Comparison of ENCODE assay signal across 9 cellular contexts in the genomic region with DNA sequence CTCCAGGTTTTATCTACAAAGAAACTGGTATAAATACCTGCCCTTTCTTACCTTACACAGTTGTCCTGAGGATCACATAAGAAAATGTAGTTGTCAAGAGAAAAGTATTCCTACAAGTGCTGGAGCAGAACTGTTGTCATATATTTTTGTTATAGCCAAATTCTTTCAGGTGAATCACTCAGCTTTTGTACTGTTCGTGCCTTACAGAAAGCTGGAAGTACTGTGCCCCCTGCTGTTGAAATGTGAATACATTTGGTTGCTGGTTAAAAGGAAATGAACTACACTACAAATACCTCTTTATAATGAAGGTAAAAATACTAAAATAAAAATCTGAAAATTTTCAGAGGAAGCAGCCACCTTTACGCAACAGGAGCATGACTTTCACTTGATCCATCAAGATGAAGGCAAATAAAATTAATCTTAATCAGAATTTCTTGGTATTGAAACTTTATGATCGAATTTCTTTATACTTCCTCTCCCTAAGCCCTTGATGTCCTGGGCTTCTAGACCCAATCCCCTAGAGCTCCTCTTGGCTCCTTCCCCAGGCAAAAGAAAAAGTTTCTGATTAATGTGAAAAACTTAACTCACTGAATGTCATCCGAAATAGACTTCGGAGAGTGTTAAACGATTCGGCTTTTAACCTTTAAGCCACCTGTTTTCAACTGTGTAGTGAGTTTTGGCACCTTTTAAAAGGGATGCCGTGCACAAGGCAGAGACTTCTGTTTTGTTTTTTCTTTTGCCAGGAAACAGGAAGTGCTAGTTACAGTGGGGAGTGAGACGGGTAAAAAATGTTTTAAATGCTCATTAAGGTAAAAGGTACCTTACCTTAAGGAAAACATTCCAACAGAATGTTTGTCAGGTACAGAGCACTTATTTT. TPM values are rescaled to one million over a fixed set of nuclear protein-coding genes. Genes with fewer than 3 reads are reported as not detected.
DNase-seq lines count a peak whose midpoint lies in the region; ATAC-seq and TF ChIP-seq lines count a peak whose summit lies in the region.
"Had no signal": no experiment of that assay in that cellular context is flagged by ENCODE, and none has a peak within 500 bp of the region (broad histone marks: within the 10 kb centered on the region; RNA-seq: fewer than 3 reads in every experiment).

No MANE protein-coding gene starts in this region.

- H3K4me3 Mint-ChIP-seq in natural killer cell = peak overlapping the region; percentile 65

- intact Hi-C loops in heart right ventricle (cut with DNase I) = loop anchor here in 6 of 10 donors (1.0 to 10.0 kb wide), 3 partner anchors 93 to 96 kb away; a partner anchor contains a TSS
- intact Hi-C loops in Right ventricle myocardium superior (cut with DNase I) = no loop called here
- intact Hi-C loops in natural killer cell (cut with micrococcal nuclease) = loop anchor here (1.0 kb wide), 2 partner anchors 16 to 96 kb away; no protein-coding TSS in a partner anchor

- H3K9me3 ChIP-seq in heart right ventricle = no peaks in the 10 kb centered on the region

- H3K36me3 Mint-ChIP-seq in natural killer cell = no peaks in the 10 kb centered on the region

- DNase-seq in heart right ventricle (no peak), Right ventricle myocardium superior (no peak), T-helper 1 cell (peak in 4 of 5 donors; percentile 4 to 64 (median 28)), dermis blood vessel endothelial cell (peak; percentile 83), natural killer cell (no peak)
- no peak for DNase-seq in stimulated activated CD8-positive, alpha-beta memory T cell treated with anti-CD3 and anti-CD28 coated beads, Interleukin-4, amount 100 ng/mL, for 48 hours

- peaks cover 0 to 13% (median 2%) of the 10 kb centered on the region in 9 donors for H3K4me1 ChIP-seq in heart right ventricle

- peaks cover 8% of the 10 kb centered on the region in 2 donors for H3K4me1 Mint-ChIP-seq in natural killer cell

- TF ChIP-seq RAD21 in Ishikawa (IDR thresholded peaks at IDR 0.05; ENCODE audit: low read depth) = peak; percentile 35

- no peaks in the 10 kb centered on the region for H3K9me3 Mint-ChIP-seq in natural killer cell

- H3K27me3 ChIP-seq in heart right ventricle = no peaks in the 10 kb centered on the region

- TF ChIP-seq EP300 in Ishikawa (IDR thresholded peaks at IDR 0.05; ENCODE audit: borderline replicate concordance) = no peak

- WGBS in heart right ventricle, 2 donors = 28 to 42% methylated on average over 9 of the region's 9 CpGs

- no peak overlapping the region for H3K27ac ChIP-seq in heart right ventricle

- TF ChIP-seq CTCF in heart right ventricle (IDR thresholded peaks at IDR 0.05) (peak in 8 of 9 donors; percentile 7 to 67 (median 56)), natural killer cell (IDR thresholded peaks at IDR 0.05) (peak; percentile 63)

- peak overlapping the region in 1 of 10 donors; percentile 19 for H3K4me3 ChIP-seq in heart right ventricle

- H3K27me3 Mint-ChIP-seq in natural killer cell (ENCODE audit: low read depth in 2 of 2) = no peaks in the 10 kb centered on the region

- H3K36me3 ChIP-seq in heart right ventricle = peaks cover 0 to 6% (median 0%) of the 10 kb centered on the region in 9 donors

- H3K27ac Mint-ChIP-seq in natural killer cell = peak overlapping the region; percentile 36 to 82

- ATAC-seq in heart right ventricle = peak in 1 of 8 donors; percentile 31
- ATAC-seq in Right ventricle myocardium superior (ENCODE audit: poor library complexity) = no peak
- ATAC-seq in GM21576 (IDR thresholded peaks at IDR 0.05; ENCODE audit: unreplicated experiment) = peak; percentile 85
- ATAC-seq in natural killer cell = peak in 2 of 3 donors; percentile 71 to 91

TF ChIP-seq in Ishikawa, 13 proteins besides CTCF, POLR2A, EP300 and RAD21:
- TF ChIP-seq CEBPB (IDR thresholded peaks at IDR 0.05) (no peak), CREB1 (IDR thresholded peaks at IDR 0.05; ENCODE audit: low read depth) (no peak), TAF1 (IDR thresholded peaks at IDR 0.05; ENCODE audit: low read depth) (no peak), YY1 (IDR thresholded peaks at IDR 0.05; ENCODE audit: low read depth) (no peak), FOXM1 (IDR thresholded peaks at IDR 0.05; ENCODE audit: borderline replicate concordance, low read depth) (no peak)

RNA-seq across cellular contexts. Expression of a gene that starts 12.5 kb away (rescaled TPM):
- 10 to 100 TPM in 3 of 10 donors, 1 to 10 TPM in 7; 4.8 to 11.4 (median 8.0) TPM for total RNA-seq in heart right ventricle
- 1 to 10 TPM; 1.7 to 2.9 TPM for polyA plus RNA-seq in heart right ventricle
- total RNA-seq in Right ventricle myocardium superior = 6.6 TPM
- 13.1 and 22.0 TPM in 2 replicates for total RNA-seq in dermis blood vessel endothelial cell
- total RNA-seq in natural killer cell = 10 to 100 TPM in 1 of 3 donors, 1 to 10 TPM in 2; 6.8 to 11.8 (median 7.8) TPM

RNA-seq across cellular contexts. Expression of a gene that starts 12.5 kb away (rescaled TPM):
- total RNA-seq in heart right ventricle (1 to 10 TPM; 3.3 to 9.1 (median 4.9) TPM), Right ventricle myocardium superior (5.2 TPM), dermis blood vessel endothelial cell (27.0 and 32.3 TPM in 2 replicates), natural killer cell (1 to 10 TPM; 3.9 to 5.1 (median 4.1) TPM)
- 1 to 10 TPM; 5.3 to 7.6 TPM for polyA plus RNA-seq in heart right ventricle

RNA-seq across cellular contexts. Expression of a gene that starts 24.4 kb away (rescaled TPM):
- total RNA-seq in heart right ventricle (under 1 TPM in 1 of 10 donors, not detected in 9; 0.59 TPM), Right ventricle myocardium superior (not detected), dermis blood vessel endothelial cell (0.17 TPM in 1 of 2 replicates, not detected in the other), natural killer cell (not detected)
- not detected for polyA plus RNA-seq in heart right ventricle
- total RNA-seq: skeletal muscle tissue had no signal

Comparison
In these comparisons a context has a peak if more than half of its experiments do, and no peak if none do; other contexts are left out.
1. DNase-seq: peak in T-helper 1 cell (4 of 5) and dermis blood vessel endothelial cell (single experiment); none in heart right ventricle (0 of 2), Right ventricle myocardium superior (single experiment), natural killer cell (single experiment) and stimulated activated CD8-positive, alpha-beta memory T cell treated with anti-CD3 and anti-CD28 coated beads, Interleukin-4, amount 100 ng/mL, for 48 hours (single experiment).